ENCODE assay signal across 21 cellular contexts in genomic region chr21:34715985-34716596, GRCh38. TPM values are rescaled to one million over a fixed set of nuclear protein-coding genes. Genes with fewer than 3 reads are reported as not detected.
DNase-seq lines count a peak whose midpoint lies in the region; ATAC-seq, FAIRE-seq and TF ChIP-seq lines count a peak whose summit lies in the region.
"Had no signal": no experiment of that assay in that cellular context is flagged by ENCODE, and none has a peak within 500 bp of the region (broad histone marks: within the 10 kb centered on the region; RNA-seq: fewer than 3 reads in every experiment).

No MANE protein-coding gene starts in this region.

- CTCF ChIA-PET in T-cell (lab: Charles Lee) = no interaction called here

- H3K9me3 Mint-ChIP-seq in natural killer cell treated with Interleukin-12 subunit alpha and Interleukin-12 subunit beta and Interleukin-15 and Interleukin-18, amount 100 ng/mL, for 72 hours = no peaks in the 10 kb centered on the region
- no peaks in the 10 kb centered on the region for H3K9me3 Mint-ChIP-seq in natural killer cell
- H3K9me3 Mint-ChIP-seq in T-cell = no peaks in the 10 kb centered on the region
- H3K9me3 Mint-ChIP-seq: CD8-positive, alpha-beta T cell had no signal

- H3K27ac Mint-ChIP-seq in natural killer cell treated with Interleukin-12 subunit alpha and Interleukin-12 subunit beta and Interleukin-15 and Interleukin-18, amount 100 ng/mL, for 72 hours = peak overlapping the region in 1 of 2 donors; percentile 11
- H3K27ac Mint-ChIP-seq in natural killer cell (no peak overlapping the region), T-cell (no peak overlapping the region)
- H3K27ac Mint-ChIP-seq: CD8-positive, alpha-beta T cell had no signal

- TF ChIP-seq CTCF in natural killer cell (IDR thresholded peaks at IDR 0.05) (no peak), bronchial epithelial cell (IDR thresholded peaks at IDR 0.05; ENCODE audit: insufficient read depth, low read length, severe bottlenecking) (no peak)

- ATAC-seq in natural killer cell treated with Interleukin-12 subunit alpha and Interleukin-12 subunit beta and Interleukin-15 and Interleukin-18, amount 100 ng/mL, for 72 hours = peak in 1 of 2 donors; percentile 41
- ATAC-seq in natural killer cell = no peak
- ATAC-seq in HG03460 (IDR thresholded peaks at IDR 0.05; ENCODE audit: unreplicated experiment) = no peak
- no peak for ATAC-seq in T-cell (replicated peaks in 1 of 4)
- ATAC-seq: CD8-positive, alpha-beta T cell had no signal

- peaks cover 13% of the 10 kb centered on the region in 2 donors for H3K4me1 Mint-ChIP-seq in natural killer cell treated with Interleukin-12 subunit alpha and Interleukin-12 subunit beta and Interleukin-15 and Interleukin-18, amount 100 ng/mL, for 72 hours (ENCODE audit: low read depth in 2 of 2)
- H3K4me1 Mint-ChIP-seq in natural killer cell (no peaks in the 10 kb centered on the region), T-cell (peaks cover 0 to 3% (median 3%) of the 10 kb centered on the region in 3 donors)

- no peak overlapping the region for H3K4me3 ChIP-seq in SJSA1
- H3K4me3 ChIP-seq in bronchial epithelial cell (ENCODE audit: low read depth, low read length) = no peak overlapping the region

- H3K27me3 ChIP-seq in SJSA1 (replicated peaks) = no peaks in the 10 kb centered on the region
- peaks cover 5% of the 10 kb centered on the region for H3K27me3 ChIP-seq in bronchial epithelial cell (ENCODE audit: control insufficient read depth, insufficient read depth, low read length)
- H3K27me3 ChIP-seq: BE2C had no signal

- peak overlapping the region; percentile 52; the same call in 1 of the 2 replicates for H3K27ac ChIP-seq in SJSA1

- H3K36me3 ChIP-seq in SJSA1 (no peaks in the 10 kb centered on the region), bronchial epithelial cell (ENCODE audit: control insufficient read depth, insufficient read depth, low read length) (no peaks in the 10 kb centered on the region)
- H3K36me3 ChIP-seq: BE2C had no signal

- H3K4me3 Mint-ChIP-seq in natural killer cell treated with Interleukin-12 subunit alpha and Interleukin-12 subunit beta and Interleukin-15 and Interleukin-18, amount 100 ng/mL, for 72 hours = peak overlapping the region; percentile 46
- H3K4me3 Mint-ChIP-seq in natural killer cell = no peak overlapping the region
- H3K4me3 Mint-ChIP-seq in T-cell = no peak overlapping the region
- H3K4me3 Mint-ChIP-seq: CD14-positive monocyte; CD8-positive, alpha-beta T cell had no signal

- H3K9me3 ChIP-seq in SJSA1 (replicated peaks) = no peaks in the 10 kb centered on the region
- H3K9me3 ChIP-seq: BE2C had no signal

- peak; percentile 32 for FAIRE-seq in bronchial epithelial cell (lab: Jason Lieb, UNC)
- FAIRE-seq: D721Med had no signal

- no peaks in the 10 kb centered on the region for H3K36me3 Mint-ChIP-seq in natural killer cell treated with Interleukin-12 subunit alpha and Interleukin-12 subunit beta and Interleukin-15 and Interleukin-18, amount 100 ng/mL, for 72 hours
- H3K36me3 Mint-ChIP-seq in natural killer cell = no peaks in the 10 kb centered on the region
- no peaks in the 10 kb centered on the region for H3K36me3 Mint-ChIP-seq in T-cell
- H3K36me3 Mint-ChIP-seq: CD14-positive monocyte; CD8-positive, alpha-beta T cell had no signal

- H3K27me3 Mint-ChIP-seq in natural killer cell treated with Interleukin-12 subunit alpha and Interleukin-12 subunit beta and Interleukin-15 and Interleukin-18, amount 100 ng/mL, for 72 hours = peaks cover 14 to 44% of the 10 kb centered on the region in 2 donors
- H3K27me3 Mint-ChIP-seq in natural killer cell (ENCODE audit: low read depth in 2 of 2) (peaks cover 8 to 9% of the 10 kb centered on the region in 2 donors), T-cell (peaks cover 0 to 3% of the 10 kb centered on the region in 2 donors)

- POLR2A ChIA-PET in T-cell (lab: Charles Lee) = no interaction called here

- intact Hi-C loops in natural killer cell (cut with micrococcal nuclease) (no loop called here), posterior vena cava (cut with DNase I) (no loop called here)

- H3K4me1 ChIP-seq in SJSA1 (replicated peaks) = peaks cover 25% of the 10 kb centered on the region
- H3K4me1 ChIP-seq: BE2C had no signal

- DNase-seq in natural killer cell treated with Interleukin-12 subunit alpha and Interleukin-12 subunit beta and Interleukin-15 and Interleukin-18, amount 100 ng/mL, for 72 hours (ENCODE audit: low spot score) = no peak
- DNase-seq in natural killer cell (no peak), SJSA1 (ENCODE audit: low read depth in 1 of 2, low spot score in 2 of 2) (no peak), bronchial epithelial cell (ENCODE audit: low read depth) (no peak), posterior vena cava (ENCODE audit: low spot score) (no peak), T-cell (no peak)
- no peak for DNase-seq in activated effector memory CD4-positive, alpha-beta T cell treated with anti-CD3 and anti-CD28 coated beads, Interleukin-2, amount 50 U/mL, for 16 hours
- DNase-seq: BE2C; CD8-positive, alpha-beta T cell; COR-L47; DMS153; DMS79 treated with DMSO at 0.1 percent for 48 hours; GDM1; HCEC 1CT; IMR-90 had no signal

RNA-seq across cellular contexts. Expression of gene CLIC6, which starts 47.3 kb away (rescaled TPM):
- under 1 TPM; 0.45 to 0.50 TPM for total RNA-seq in natural killer cell treated with Interleukin-12 subunit alpha and Interleukin-12 subunit beta and Interleukin-15 and Interleukin-18, amount 100 ng/mL, for 72 hours
- total RNA-seq in natural killer cell (not detected), bronchial epithelial cell (0.26 TPM in 1 of 2 replicates, not detected in the other), posterior vena cava (1 to 10 TPM; 3.0 to 5.0 TPM), T-cell (under 1 TPM; 0.10 to 0.98 (median 0.46) TPM)
- total RNA-seq in SJSA1 (2014; rRNA removed; shearing (Covaris generic)) = not detected in 2 replicates
- total RNA-seq: A172, H4, HT-29, IMR-90 had no signal
